ENCODE assay signal across 17 cellular contexts in the genomic region with DNA sequence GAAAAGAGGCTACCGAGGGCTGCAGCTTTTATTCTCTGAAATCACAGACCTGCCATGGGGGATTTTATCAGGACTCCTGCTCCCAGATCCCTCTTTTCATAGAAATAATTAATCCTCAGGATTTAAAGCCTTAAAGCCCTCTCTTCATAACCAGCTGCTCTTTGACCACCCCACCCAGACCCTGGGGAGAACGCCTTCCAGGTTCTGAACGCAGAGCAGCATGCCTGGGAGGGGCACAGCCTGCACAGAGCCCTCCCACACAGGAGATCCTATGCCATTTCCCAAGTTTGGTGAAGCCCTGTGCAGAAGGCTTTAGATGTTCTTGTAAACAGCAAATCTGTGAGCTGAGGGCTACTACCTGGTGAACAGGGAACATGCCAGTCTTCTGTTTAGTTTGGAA.
DNase-seq lines count a peak whose midpoint lies in the region; ATAC-seq and TF ChIP-seq lines count a peak whose summit lies in the region.
"Had no signal": no experiment of that assay in that cellular context is flagged by ENCODE, and none has a peak within 500 bp of the region (broad histone marks: within the 10 kb centered on the region; RNA-seq: fewer than 3 reads in every experiment).

No MANE protein-coding gene starts in this region.

- H3K4me2 ChIP-seq in neural progenitor cell: no peak overlapping the region
- H3K4me2 ChIP-seq: BLaER1 had no signal

- no peak for DNase-seq in Right ventricle myocardium inferior (ENCODE audit: missing footprints)
- no peak for DNase-seq in heart right ventricle
- peak; percentile 8 to 61 for DNase-seq in HAP-1 (ENCODE audit: low spot score in 2 of 2)
- DNase-seq in neural progenitor cell (ENCODE audit: low spot score): no peak
- DNase-seq in progenitor cell of endocrine pancreas (ENCODE audit: low spot score, unreplicated experiment): no peak
- no peak for DNase-seq in NCI-H1048 (lab: John Stamatoyannopoulos, UW)
- DNase-seq: 8988T; CD4-positive, alpha-beta memory T cell; DMS 273 treated with DMSO at 0.1 percent for 48 hours; DND-41; EL; HCEC 1CT had no signal

- H3K9ac ChIP-seq in neural progenitor cell: no peak overlapping the region
- H3K9ac ChIP-seq: BLaER1 had no signal

- in situ Hi-C loops in HAP-1 (cut with MboI; ENCODE audit: low sequenced_read_pairs): no loop called here

- H3K9me3 ChIP-seq in heart right ventricle (peaks cover 0 to 7% (median 0%) of the 10 kb centered on the region in 11 donors), HAP-1 (no peaks in the 10 kb centered on the region), neural progenitor cell (ENCODE audit: low read depth) (no peaks in the 10 kb centered on the region)
- H3K9me3 ChIP-seq: BLaER1 had no signal

- ATAC-seq in Right ventricle myocardium inferior (peak; percentile 32), heart right ventricle (no peak), HG02759 (IDR thresholded peaks at IDR 0.05; ENCODE audit: unreplicated experiment) (no peak)

- intact Hi-C loops in Right ventricle myocardium inferior (cut with DNase I): no loop called here
- intact Hi-C loops in heart right ventricle (cut with DNase I): no loop called here

- H4K20me1 ChIP-seq in neural progenitor cell (ENCODE audit: low read depth): no peaks in the 10 kb centered on the region
- H4K20me1 ChIP-seq: BLaER1 had no signal

- H3K36me3 ChIP-seq in heart right ventricle (no peaks in the 10 kb centered on the region), HAP-1 (replicated peaks) (no peaks in the 10 kb centered on the region), neural progenitor cell (no peaks in the 10 kb centered on the region)
- H3K36me3 ChIP-seq: BLaER1 had no signal

- H3K4me3 ChIP-seq in heart right ventricle (no peak overlapping the region), HAP-1 (no peak overlapping the region), neural progenitor cell (no peak overlapping the region)
- H3K4me3 ChIP-seq: BLaER1 had no signal

- no peaks in the 10 kb centered on the region for H3K36me3 Mint-ChIP-seq in neural progenitor cell
- peaks cover 1% of the 10 kb centered on the region for H3K36me3 Mint-ChIP-seq in progenitor cell of endocrine pancreas (ENCODE audit: insufficient read depth)
- H3K36me3 Mint-ChIP-seq: CD14-positive monocyte; CD4-positive, alpha-beta memory T cell; IgD-negative memory B cell had no signal

- no peaks in the 10 kb centered on the region for H3K27me3 ChIP-seq in heart right ventricle
- no peaks in the 10 kb centered on the region for H3K27me3 ChIP-seq in HAP-1 (ENCODE audit: low read depth)
- no peaks in the 10 kb centered on the region for H3K27me3 ChIP-seq in neural progenitor cell
- H3K27me3 ChIP-seq: BLaER1 had no signal

- H3K79me2 ChIP-seq in neural progenitor cell (ENCODE audit: low read depth): no peaks in the 10 kb centered on the region

- WGBS in heart right ventricle, 2 donors: 72 to 79% methylated on average over 3 of the region's 3 CpGs

- H3K27ac Mint-ChIP-seq in neural progenitor cell (no peak overlapping the region), progenitor cell of endocrine pancreas (no peak overlapping the region)
- H3K27ac Mint-ChIP-seq: CD14-positive monocyte; CD4-positive, alpha-beta memory T cell; IgD-negative memory B cell had no signal

- no peaks in the 10 kb centered on the region for H3F3A ChIP-seq in neural progenitor cell (ENCODE audit: low read depth)

- H2AFZ ChIP-seq in neural progenitor cell (replicated peaks): peak overlapping the region; percentile 42

- peaks cover 5% of the 10 kb centered on the region for H3K9me3 Mint-ChIP-seq in neural progenitor cell
- no peaks in the 10 kb centered on the region for H3K9me3 Mint-ChIP-seq in progenitor cell of endocrine pancreas (ENCODE audit: low read depth)
- H3K9me3 Mint-ChIP-seq: IgD-negative memory B cell had no signal

- H3K4me3 Mint-ChIP-seq in neural progenitor cell (no peak overlapping the region), progenitor cell of endocrine pancreas (ENCODE audit: low read depth) (no peak overlapping the region)
- H3K4me3 Mint-ChIP-seq: CD14-positive monocyte; CD4-positive, alpha-beta memory T cell; IgD-negative memory B cell had no signal

- H3K4me1 ChIP-seq in heart right ventricle: no peaks in the 10 kb centered on the region
- peaks cover 21% of the 10 kb centered on the region for H3K4me1 ChIP-seq in HAP-1
- H3K4me1 ChIP-seq in neural progenitor cell: no peaks in the 10 kb centered on the region
- H3K4me1 ChIP-seq: BLaER1 had no signal

- H3K27ac ChIP-seq in heart right ventricle (no peak overlapping the region), neural progenitor cell (no peak overlapping the region)
- H3K27ac ChIP-seq: BLaER1, HL-60 had no signal

- TF ChIP-seq CTCF in heart right ventricle (IDR thresholded peaks at IDR 0.05): no peak
- TF ChIP-seq CTCF in neural progenitor cell (IDR thresholded peaks at IDR 0.05): no peak
- no peak for TF ChIP-seq CTCF in progenitor cell of endocrine pancreas (IDR thresholded peaks at IDR 0.05; ENCODE audit: unreplicated experiment)

- H3K4me1 Mint-ChIP-seq in neural progenitor cell (peaks cover 12% of the 10 kb centered on the region), progenitor cell of endocrine pancreas (ENCODE audit: low read depth) (peaks cover 12% of the 10 kb centered on the region)
- H3K4me1 Mint-ChIP-seq: CD14-positive monocyte; CD4-positive, alpha-beta memory T cell had no signal

- no peaks in the 10 kb centered on the region for H3K27me3 Mint-ChIP-seq in neural progenitor cell (ENCODE audit: insufficient read depth, low read depth)
- H3K27me3 Mint-ChIP-seq in progenitor cell of endocrine pancreas: no peaks in the 10 kb centered on the region
- H3K27me3 Mint-ChIP-seq: IgD-negative memory B cell had no signal

Comparison
In these comparisons a context has a peak if more than half of its experiments do, and no peak if none do; other contexts are left out.
1. DNase-seq: peak in HAP-1 (2 of 2); none in Right ventricle myocardium inferior (single experiment), heart right ventricle (0 of 2), neural progenitor cell (single experiment), progenitor cell of endocrine pancreas (single experiment) and NCI-H1048 (single experiment).